In genomic region chr5:124755565-124755964, GRCh38 we compare ENCODE assay signal across 14 cellular contexts. TPM values are rescaled to one million over a fixed set of nuclear protein-coding genes. Genes with fewer than 3 reads are reported as not detected.
A peak's percentile ranks its signal among the peaks of the same experiment; 100 is the strongest.
DNase-seq lines count a peak whose midpoint lies in the region; ATAC-seq and TF ChIP-seq lines count a peak whose summit lies in the region.
"Had no signal": no experiment of that assay in that cellular context is flagged by ENCODE, and none has a peak within 500 bp of the region (broad histone marks: within the 10 kb centered on the region; RNA-seq: fewer than 3 reads in every experiment).

No MANE protein-coding gene starts in this region.

- ATAC-seq in Panc1 = peak; percentile 68
- peak; percentile 52 for ATAC-seq in sciatic nerve
- no peak for ATAC-seq in GM18517 (IDR thresholded peaks at IDR 0.05; ENCODE audit: unreplicated experiment)
- ATAC-seq: heart right ventricle, T-helper 17 cell had no signal

- H3K27me3 ChIP-seq in Panc1 (ENCODE audit: control insufficient read depth, insufficient read depth, low read length) = no peaks in the 10 kb centered on the region
- H3K27me3 ChIP-seq in fibroblast of lung (ENCODE audit: control insufficient read depth, insufficient read depth, low read length) = no peaks in the 10 kb centered on the region
- H3K27me3 ChIP-seq: heart right ventricle, tibial artery had no signal

- no peak overlapping the region for H2AFZ ChIP-seq in fibroblast of lung (ENCODE audit: low read length)

- no peak overlapping the region for H3K9ac ChIP-seq in fibroblast of lung (ENCODE audit: insufficient read depth, low read length)

- POLR2A ChIA-PET in Panc1 (lab: Charles Lee) = no interaction called here

- no peak overlapping the region for H3K4me3 ChIP-seq in Panc1 (ENCODE audit: low read depth in 2 of 2, low read length in 2 of 2)
- H3K4me3 ChIP-seq in fibroblast of lung (replicated peaks in 1 of 4; ENCODE audit: control extremely low read depth in 1 of 4, insufficient read depth in 1 of 4, low read depth in 3 of 4, low read length in 4 of 4) = no peak overlapping the region
- H3K4me3 ChIP-seq: heart right ventricle, tibial artery had no signal

- peak overlapping the region; percentile 84 for H3K27ac ChIP-seq in Panc1 (ENCODE audit: low read length)
- no peak overlapping the region for H3K27ac ChIP-seq in fibroblast of lung (ENCODE audit: insufficient read depth, low read length)
- H3K27ac ChIP-seq: heart right ventricle, tibial artery had no signal

- H3K36me3 ChIP-seq in Panc1 (ENCODE audit: control insufficient read depth, insufficient read depth, low read length) (no peaks in the 10 kb centered on the region), fibroblast of lung (ENCODE audit: control insufficient read depth, insufficient read depth, low read length) (no peaks in the 10 kb centered on the region)
- H3K36me3 ChIP-seq: heart right ventricle, tibial artery had no signal

- intact Hi-C loops in Panc1 (cut with micrococcal nuclease; ENCODE audit: unreplicated experiment) (no loop called here), sciatic nerve (cut with DNase I) (no loop called here)

- no peak overlapping the region for H3K4me2 ChIP-seq in fibroblast of lung (ENCODE audit: extremely low read depth, insufficient read depth, low read length)

- no peaks in the 10 kb centered on the region for H3K79me2 ChIP-seq in fibroblast of lung (ENCODE audit: control insufficient read depth, insufficient read depth, low read length)

- BruUV-seq in Panc1 (replicated peaks; lab: Mats Ljungman, UMichigan) = no TSS peak

- CTCF ChIA-PET in Panc1 (lab: Charles Lee) = no interaction called here

- DNase-seq in DMS53 (lab: John Stamatoyannopoulos, UW) (peak; percentile 26), DMS53 treated with DMSO at 0.1 percent for 48 hours (lab: John Stamatoyannopoulos, UW; ENCODE audit: unreplicated experiment) (no peak), Panc1 (ENCODE audit: low read depth, low spot score) (no peak), fibroblast of lung (ENCODE audit: low read depth in 2 of 2) (peak; percentile 50 to 60), sciatic nerve (ENCODE audit: low spot score) (no peak), COLO668 (lab: John Stamatoyannopoulos, UW; ENCODE audit: unreplicated experiment) (no peak), HK-2 (ENCODE audit: unreplicated experiment) (no peak)
- DNase-seq: central memory CD4-positive, alpha-beta T cell; heart right ventricle; naive B cell; NCI-H2107; T-helper 17 cell; tibial artery had no signal

- no peaks in the 10 kb centered on the region for H4K20me1 ChIP-seq in fibroblast of lung (ENCODE audit: control insufficient read depth, extremely low read depth, insufficient read depth, low read length)

- H3K4me1 ChIP-seq in Panc1 (ENCODE audit: control insufficient read depth, insufficient read depth, low read length) (peaks cover 34% of the 10 kb centered on the region), fibroblast of lung (ENCODE audit: control insufficient read depth, extremely low read depth, insufficient read depth, low read length) (no peaks in the 10 kb centered on the region)
- H3K4me1 ChIP-seq: heart right ventricle, tibial artery had no signal

- TF ChIP-seq CTCF in Panc1 (IDR thresholded peaks at IDR 0.05) (no peak), fibroblast of lung (conservative IDR thresholded peaks at IDR 0.05 in 1 of 2, IDR thresholded peaks at IDR 0.05 in 1 of 2; ENCODE audit: low read depth in 1 of 2, low read length in 2 of 2) (no peak)

- no peaks in the 10 kb centered on the region for H3K9me3 ChIP-seq in Panc1 (ENCODE audit: control insufficient read depth, insufficient read depth, low read depth, low read length)
- H3K9me3 ChIP-seq in fibroblast of lung (ENCODE audit: control insufficient read depth, insufficient read depth, low read depth, low read length) = no peaks in the 10 kb centered on the region
- H3K9me3 ChIP-seq: heart right ventricle, tibial artery had no signal

- in situ Hi-C loops in Panc1 (cut with HindIII; ENCODE audit: low pct_unique_long_range_greater_than_20kb, low sequenced_read_pairs) = no loop called here

RNA-seq across cellular contexts. Expression of gene ZNF608, which starts 9.1 kb away (rescaled TPM):
- total RNA-seq in Panc1 (2021; ENCODE audit: unreplicated experiment) (37.5 TPM), fibroblast of lung (18.0 and 25.3 TPM in 2 replicates), sciatic nerve (32.9 TPM)
- polyA plus RNA-seq in Panc1 (2012; ENCODE audit: insufficient read length) = 22.8 TPM
- 12.4 and 16.5 TPM in 2 replicates for polyA plus RNA-seq in fibroblast of lung
- polyA plus RNA-seq in fibroblast of lung (2012) = 11.4 and 12.2 TPM in 2 replicates
- 7.8 and 16.1 TPM in 2 replicates for polyA minus RNA-seq in fibroblast of lung (ENCODE audit: low replicate concordance)

Comparison
In these comparisons a context has a peak if more than half of its experiments do, and no peak if none do; other contexts are left out.
1. DNase-seq: peak in DMS53 (single experiment) and fibroblast of lung (2 of 2); none in DMS53 treated with DMSO at 0.1 percent for 48 hours (single experiment), Panc1 (single experiment), sciatic nerve (single experiment), COLO668 (single experiment) and HK-2 (single experiment).